8 cellular contexts compared by ENCODE assay signal in the genomic region with DNA sequence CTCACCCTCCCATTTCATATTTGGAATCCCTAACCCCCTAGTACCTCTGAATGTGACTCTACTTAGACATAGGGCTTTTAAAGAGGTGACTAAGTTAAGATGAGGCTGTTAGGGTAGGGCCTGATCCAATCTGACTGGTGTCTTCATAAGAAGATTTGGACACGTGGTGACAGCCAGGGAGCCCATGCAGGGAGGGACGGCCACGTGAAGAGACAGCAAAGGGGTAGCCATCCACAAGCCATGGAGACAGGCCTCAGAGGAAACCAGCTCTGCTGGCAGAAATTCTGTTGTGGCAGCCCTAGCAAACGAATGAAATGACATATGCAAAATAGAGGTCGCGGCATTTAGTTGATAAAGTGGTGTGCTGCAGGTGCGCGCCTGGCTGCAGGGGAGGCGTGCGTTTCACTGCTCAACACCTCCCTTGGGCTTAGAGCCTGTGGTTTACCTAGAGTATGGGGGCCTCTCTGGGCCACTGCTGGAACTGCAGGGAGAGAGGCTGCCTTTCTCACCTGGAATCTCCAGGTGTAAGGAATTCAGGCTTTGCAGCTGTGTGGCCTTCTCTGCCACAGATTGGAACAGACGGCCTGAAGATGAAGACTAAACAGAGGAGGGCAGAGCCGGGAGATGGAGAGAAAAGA. TPM values are rescaled to one million over a fixed set of nuclear protein-coding genes. Genes with fewer than 3 reads are reported as not detected.
DNase-seq lines count a peak whose midpoint lies in the region; ATAC-seq and TF ChIP-seq lines count a peak whose summit lies in the region.

No MANE protein-coding gene starts in this region.

- CTCF ChIA-PET in Calu3 (lab: Charles Lee), result interaction anchor here (0.7 to 2.3 kb wide), 10 partner anchors 12 to 534 kb away, joined by 3 to 17 read pairs (median 6); a partner anchor contains a TSS
- CTCF ChIA-PET in IMR-90 (lab: Yijun Ruan, JAX), result interaction anchor here (1.3 to 1.9 kb wide), 2 partner anchors 9 to 93 kb away, joined by 4 to 6 read pairs; a partner anchor contains a TSS

- H2AK5ac ChIP-seq in IMR-90 (ENCODE audit: low read depth, low read length), result peak overlapping the region; percentile 49

- intact Hi-C loops in Calu3 (cut with micrococcal nuclease; ENCODE audit: unreplicated experiment) (loop anchor here (1.0 to 10.0 kb wide), 6 partner anchors 36 to 526 kb away; a partner anchor contains a TSS), IMR-90 (cut with micrococcal nuclease) (loop anchor here (2.0 to 5.0 kb wide), 4 partner anchors 83 to 532 kb away; a partner anchor contains a TSS), dorsolateral prefrontal cortex (cut with DNase I) (loop anchor here (5.0 to 10.0 kb wide), 5 partner anchors 122 to 820 kb away; a partner anchor contains a TSS)

- H3K27ac ChIP-seq in IMR-90 (ENCODE audit: insufficient read depth, low read length), result no peak overlapping the region
- no peak overlapping the region for H3K27ac ChIP-seq in dorsolateral prefrontal cortex

- H2BK5ac ChIP-seq in IMR-90 (ENCODE audit: low read depth, low read length, poor library complexity, severe bottlenecking), result no peak overlapping the region

- H3K4me3 Mint-ChIP-seq in Calu3 (ENCODE audit: low read depth, unreplicated experiment), result no peak overlapping the region
- no peak overlapping the region for H3K4me3 Mint-ChIP-seq in neural crest cell

- no peak overlapping the region for H3K4me3 ChIP-seq in IMR-90 (ENCODE audit: insufficient read depth, low read depth, low read length)
- no peak overlapping the region for H3K4me3 ChIP-seq in dorsolateral prefrontal cortex

- H2BK120ac ChIP-seq in IMR-90 (ENCODE audit: low read depth, low read length), result no peak overlapping the region

- peak; percentile 86 for TF ChIP-seq CTCF in Calu3 (IDR thresholded peaks at IDR 0.05; ENCODE audit: unreplicated experiment)
- TF ChIP-seq CTCF in IMR-90 (conservative IDR thresholded peaks at IDR 0.05; ENCODE audit: low read depth, low read length), result peak; percentile 34; the same call in 1 of the 2 replicates
- peak in 31 of 56 donors; percentile 9 to 44 (median 22) for TF ChIP-seq CTCF in dorsolateral prefrontal cortex (IDR thresholded peaks at IDR 0.05 in 54 of 56, conservative IDR thresholded peaks at IDR 0.05 in 2 of 56; ENCODE audit: low read depth in 1 of 56, partially characterized antibody in 56 of 56)
- peak; percentile 69 for TF ChIP-seq CTCF in neural crest cell (conservative IDR thresholded peaks at IDR 0.05)

- in situ Hi-C loops in IMR-90 (cut with MboI; ENCODE audit: low sequenced_read_pairs), result loop anchor here (10.0 kb wide), 1 partner anchor 530 kb away; no protein-coding TSS in a partner anchor

- no peaks in the 10 kb centered on the region for H3K9me3 Mint-ChIP-seq in Calu3 (ENCODE audit: low read depth, unreplicated experiment)
- H3K9me3 Mint-ChIP-seq in neural crest cell, result peaks cover 12% of the 10 kb centered on the region

- no peak overlapping the region for H4K8ac ChIP-seq in IMR-90 (ENCODE audit: low read depth in 2 of 2, low read length in 2 of 2)

- no peak overlapping the region for H2AFZ ChIP-seq in IMR-90 (replicated peaks; ENCODE audit: low read length, poor library complexity)

- H3K4me1 Mint-ChIP-seq in Calu3 (ENCODE audit: low read depth, unreplicated experiment) (peaks cover 11% of the 10 kb centered on the region), neural crest cell (peaks cover 25% of the 10 kb centered on the region)

- H3K27ac Mint-ChIP-seq in Calu3 (ENCODE audit: unreplicated experiment) (no peak overlapping the region), neural crest cell (ENCODE audit: unreplicated experiment) (no peak overlapping the region)

- no peak overlapping the region for H4K91ac ChIP-seq in IMR-90 (ENCODE audit: insufficient read depth, low read depth, low read length)

- H4K20me1 ChIP-seq in IMR-90 (ENCODE audit: insufficient read depth, low read length), result no peaks in the 10 kb centered on the region

- H3K9me1 ChIP-seq in IMR-90 (ENCODE audit: insufficient read depth, low read length), result no peaks in the 10 kb centered on the region

- no peak overlapping the region for H3K9ac ChIP-seq in IMR-90 (ENCODE audit: low read depth, low read length)

- no peak overlapping the region for H3K14ac ChIP-seq in IMR-90 (replicated peaks; ENCODE audit: low read depth, low read length)

- H2BK15ac ChIP-seq in IMR-90 (ENCODE audit: low read depth, low read length), result 0 out of 3 replicates have a peak overlapping the region, but pooled peaks have one; percentile 36

- no peak overlapping the region; the same call in 1 of the 2 replicates for H3K4ac ChIP-seq in IMR-90 (ENCODE audit: low read depth, low read length)

- H3K79me1 ChIP-seq in IMR-90 (ENCODE audit: low read depth in 1 of 2, low read length in 2 of 2), result no peaks in the 10 kb centered on the region

- no peak overlapping the region; the same call in 1 of the 2 replicates for H2BK20ac ChIP-seq in IMR-90 (ENCODE audit: low read depth, low read length)

- no peak overlapping the region for H4K5ac ChIP-seq in IMR-90 (ENCODE audit: low read depth, low read length)

- no peaks in the 10 kb centered on the region for H3K27me3 ChIP-seq in IMR-90 (ENCODE audit: control insufficient read depth, insufficient read depth, low read length)
- H3K27me3 ChIP-seq in dorsolateral prefrontal cortex, result no peaks in the 10 kb centered on the region

- TF ChIP-seq POLR2A in IMR-90 (IDR thresholded peaks at IDR 0.05; ENCODE audit: low read depth, low read length), result no peak

- peaks cover 2% of the 10 kb centered on the region; the same call in 1 of the 2 replicates for H3K9me3 ChIP-seq in IMR-90 (ENCODE audit: control insufficient read depth, insufficient read depth, low read length)

- H3K36me3 ChIP-seq in IMR-90 (ENCODE audit: control insufficient read depth, insufficient read depth, low read length), result no peaks in the 10 kb centered on the region

- no peak overlapping the region for H3K18ac ChIP-seq in IMR-90 (ENCODE audit: low read depth, low read length)

- dilution Hi-C loops in IMR-90 (cut with HindIII; ENCODE audit: low sequenced_read_pairs, unreplicated experiment), result no loop called here

- 37% methylated on average over 7 of the region's 12 CpGs; no CpG with 5 or more reads in 1 of the 2 experiments for WGBS in IMR-90 (ENCODE audit: extremely low coverage in 2 of 2, insufficient read length in 1 of 2), 2 experiments

- H3K56ac ChIP-seq in IMR-90 (ENCODE audit: extremely low read depth, insufficient read depth, low read length), result no peak overlapping the region

- POLR2A ChIA-PET in IMR-90 (lab: Charles Lee; ENCODE audit: unreplicated experiment), result no interaction called here

- H3K36me3 Mint-ChIP-seq in Calu3 (ENCODE audit: insufficient read depth, unreplicated experiment) (peaks cover 21% of the 10 kb centered on the region), neural crest cell (ENCODE audit: low read depth) (peaks cover 2% of the 10 kb centered on the region)

- BruUV-seq in Calu3 (replicated peaks; lab: Mats Ljungman, UMichigan) (no TSS peak), IMR-90 (replicated peaks; lab: Mats Ljungman, UMichigan) (no TSS peak)

- ATAC-seq in GM21381 (IDR thresholded peaks at IDR 0.05; ENCODE audit: unreplicated experiment) (peak; percentile 80), IMR-90 (ENCODE audit: low read depth) (no peak)

- TF ChIP-seq RAD21 in IMR-90 (IDR thresholded peaks at IDR 0.05; ENCODE audit: low read length), result peak; percentile 43

- no peak overlapping the region for H3K23ac ChIP-seq in IMR-90 (ENCODE audit: low read depth, low read length)

- H3K27me3 Mint-ChIP-seq in Calu3 (ENCODE audit: unreplicated experiment), result no peaks in the 10 kb centered on the region
- H3K27me3 Mint-ChIP-seq in neural crest cell (ENCODE audit: low read depth), result peaks cover 50% of the 10 kb centered on the region

- no peak overlapping the region for H3K4me2 ChIP-seq in IMR-90 (ENCODE audit: low read depth, low read length)

- H2AK9ac ChIP-seq in IMR-90 (replicated peaks; ENCODE audit: low read depth, low read length, poor library complexity), result no peak overlapping the region

- no peaks in the 10 kb centered on the region for H3K4me1 ChIP-seq in IMR-90 (ENCODE audit: control insufficient read depth, insufficient read depth, low read length)

- DNase-seq in Calu3 (peak; percentile 84), IMR-90 (no peak), T-helper 22 cell (ENCODE audit: low read depth) (peak; percentile 25), dorsolateral prefrontal cortex (peak in 1 of 10 donors; percentile 66), neural crest cell (ENCODE audit: low read depth, low spot score) (no peak), putamen (ENCODE audit: low spot score) (no peak), superior temporal gyrus (ENCODE audit: extremely low spot score) (no peak)

TF ChIP-seq in IMR-90, 13 proteins besides CTCF, POLR2A, EP300 and RAD21:
- TF ChIP-seq MAFK (IDR thresholded peaks at IDR 0.05; ENCODE audit: low read depth, low read length), result no peak
- TF ChIP-seq CHD1 (IDR thresholded peaks at IDR 0.05; ENCODE audit: low read depth, low read length), result no peak
- no peak for TF ChIP-seq BHLHE40 (IDR thresholded peaks at IDR 0.05; ENCODE audit: low read depth, low read length)
- no peak for TF ChIP-seq MAZ (IDR thresholded peaks at IDR 0.05; ENCODE audit: borderline replicate concordance, low read depth, low read length)

RNA-seq across cellular contexts. Expression of a gene that starts 7.1 kb away (rescaled TPM):
- total RNA-seq in Calu3 (2022) (7.8 and 10.3 TPM in 2 replicates), IMR-90 (2012; rRNA removed) (5.3 and 5.7 TPM in 2 replicates), dorsolateral prefrontal cortex (10 to 100 TPM in 3 of 120 experiments, 1 to 10 TPM in 116, under 1 TPM in 1; 0.86 to 11.0 (median 4.3) TPM), neural crest cell (11.6 and 13.9 TPM in 2 replicates)
- polyA plus RNA-seq in IMR-90 (2012; rRNA removed), result 2.9 and 3.3 TPM in 2 replicates
- polyA plus RNA-seq in IMR-90 (2012; cell fraction: cytosol; rRNA removed), result 2.4 and 2.9 TPM in 2 replicates
- 2.3 and 2.4 TPM in 2 replicates for polyA plus RNA-seq in IMR-90 (2012; cell fraction: nucleus; rRNA removed; ENCODE audit: low replicate concordance)

Comparison
In these comparisons a context has a peak if more than half of its experiments do, and no peak if none do; other contexts are left out.
1. DNase-seq: peak in Calu3 (single experiment) and T-helper 22 cell (single experiment); none in IMR-90 (single experiment), neural crest cell (single experiment), putamen (single experiment) and superior temporal gyrus (single experiment).
2. CTCF ChIP-seq: peak in every context shown above with its lines; median percentile 86 in Calu3; 69 in neural crest cell; 34 in IMR-90; 22 in dorsolateral prefrontal cortex.